ENCODE assay signal across 29 cellular contexts in the genomic region with DNA sequence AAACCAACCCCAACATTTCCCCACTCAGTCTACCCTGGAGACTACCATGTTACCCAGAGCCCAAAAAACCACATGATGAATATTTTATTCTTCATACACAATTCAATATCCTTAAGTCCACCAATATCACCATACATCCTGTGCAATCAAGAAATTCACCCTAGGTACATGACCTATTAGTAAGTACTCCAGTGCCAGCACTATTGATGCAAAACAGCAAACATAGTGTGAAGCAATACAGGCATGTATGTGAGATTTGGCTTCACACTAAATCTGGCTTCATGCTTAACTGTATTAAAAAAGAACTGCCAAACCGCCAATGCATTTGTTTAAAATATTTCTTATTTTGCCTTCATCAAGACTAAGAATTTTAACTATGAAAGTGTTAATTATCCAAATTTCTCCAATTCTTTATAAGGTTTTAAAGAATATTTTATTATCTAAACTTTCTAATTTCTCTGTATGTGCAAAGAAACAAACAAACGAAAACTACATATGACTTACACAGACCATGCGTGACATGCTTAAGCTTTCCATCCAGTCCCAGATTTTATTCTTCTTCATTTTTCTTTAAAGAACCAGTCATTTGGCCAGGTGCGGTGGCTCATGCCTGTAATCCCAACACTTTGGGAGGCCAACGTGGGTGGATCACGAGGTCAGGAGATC. TPM values are rescaled to one million over a fixed set of nuclear protein-coding genes. Genes with fewer than 3 reads are reported as not detected.
"Had no signal": no experiment of that assay in that cellular context is flagged by ENCODE, and none has a peak within 500 bp of the region (broad histone marks: within the 10 kb centered on the region; RNA-seq: fewer than 3 reads in every experiment).

No MANE protein-coding gene starts in this region.

- H3K4me3 Mint-ChIP-seq: activated CD8-positive, alpha-beta T cell treated with anti-CD3 and anti-CD28 coated beads, Interleukin-2, amount 10 ng/mL, durations not matched to agents 7 days and 5 days; activated naive CD4-positive, alpha-beta T cell treated with anti-CD3 and anti-CD28 coated beads for 36 hours; activated naive CD8-positive, alpha-beta T cell; brain; central memory CD8-positive, alpha-beta T cell; T-helper 17 cell; WTC11 had no signal

- FAIRE-seq: astrocyte had no signal

- ATAC-seq: activated CD8-positive, alpha-beta T cell treated with anti-CD3 and anti-CD28 coated beads, Interleukin-2, amount 10 ng/mL, durations not matched to agents 7 days and 5 days; T-helper 17 cell; WTC11 had no signal

- H3K27ac Mint-ChIP-seq: activated CD8-positive, alpha-beta T cell treated with anti-CD3 and anti-CD28 coated beads, Interleukin-2, amount 10 ng/mL, durations not matched to agents 7 days and 5 days; activated naive CD4-positive, alpha-beta T cell treated with anti-CD3 and anti-CD28 coated beads for 36 hours; activated naive CD8-positive, alpha-beta T cell; brain; T-helper 17 cell; WTC11 had no signal

- DNase-seq: activated CD4-positive, alpha-beta T cell treated with anti-CD3 and anti-CD28 coated beads for 48 hours; activated CD4-positive, alpha-beta T cell treated with anti-CD3 and anti-CD28 coated beads, Interleukin-2, amount 50 U/mL, for 4 hours; activated CD4-positive, CD25-positive, alpha-beta regulatory T cell treated with anti-CD3 and anti-CD28 coated beads, Interleukin-2, amount 50 U/mL, for 72 hours; activated CD8-positive, alpha-beta memory T cell treated with anti-CD3 and anti-CD28 coated beads, Interleukin-2, amount 50 U/mL, for 48 hours; activated CD8-positive, alpha-beta T cell treated with anti-CD3 and anti-CD28 coated beads, Interleukin-2, amount 10 ng/mL, durations not matched to agents 7 days and 5 days; activated effector memory CD4-positive, alpha-beta T cell treated with anti-CD3 and anti-CD28 coated beads, Interleukin-2, amount 50 U/mL, for 16 hours; activated naive CD4-positive, alpha-beta T cell treated with anti-CD3 and anti-CD28 coated beads for 36 hours; activated T-cell treated with anti-CD3 and anti-CD28 coated beads, Interleukin-2, amount 50 U/mL, for 1 hour; amygdala; NCI-H1092; NCI-H1417; NCI-H1930; NCI-H2107; NCI-H345; NCI-H510A; NCI-H526 treated with DMSO at 0.1 percent for 48 hours; NCI-H82; SIG-M5; T-helper 17 cell; T-helper 9 cell had no signal

- H3K9me3 Mint-ChIP-seq: central memory CD8-positive, alpha-beta T cell had no signal

- H3K27me3 Mint-ChIP-seq: activated naive CD8-positive, alpha-beta T cell had no signal

- H3K4me1 Mint-ChIP-seq: central memory CD8-positive, alpha-beta T cell; T-helper 17 cell; WTC11 had no signal

- H3K36me3 Mint-ChIP-seq: activated naive CD8-positive, alpha-beta T cell had no signal

RNA-seq across cellular contexts. Expression of a gene that starts 22.4 kb away (rescaled TPM):
- total RNA-seq: activated CD8-positive, alpha-beta T cell treated with anti-CD3 and anti-CD28 coated beads, Interleukin-2, amount 10 ng/mL, durations not matched to agents 7 days and 5 days; LHCN-M2; M059J; RPMI7951; T-helper 17 cell had no signal

RNA-seq across cellular contexts. Expression of a gene that starts 38.0 kb away (rescaled TPM):
- total RNA-seq: activated CD8-positive, alpha-beta T cell treated with anti-CD3 and anti-CD28 coated beads, Interleukin-2, amount 10 ng/mL, durations not matched to agents 7 days and 5 days; activated naive CD4-positive, alpha-beta T cell treated with anti-CD3 and anti-CD28 coated beads for 36 hours; LHCN-M2; M059J; OCI-LY7; RPMI7951; T-helper 17 cell had no signal

RNA-seq across cellular contexts. Expression of a gene that starts 53.4 kb away (rescaled TPM):
- total RNA-seq: activated naive CD4-positive, alpha-beta T cell treated with anti-CD3 and anti-CD28 coated beads for 36 hours; T-helper 17 cell had no signal
